ENCODE assay signal across 8 cellular contexts in genomic region chr3:42502429-42503250, GRCh38. TPM values are rescaled to one million over a fixed set of nuclear protein-coding genes. Genes with fewer than 3 reads are reported as not detected.
DNase-seq lines count a peak whose midpoint lies in the region; ATAC-seq and TF ChIP-seq lines count a peak whose summit lies in the region.

TSS of gene VIPR1 (plus strand) at chr3:42502643. CDS start at chr3:42502736, 93 bp downstream.

- H3K18ac ChIP-seq in IMR-90 (ENCODE audit: low read depth, low read length): no peak within 1 kb of the TSS

- TF ChIP-seq CTCF in IMR-90 (conservative IDR thresholded peaks at IDR 0.05; ENCODE audit: low read depth, low read length): no peak
- TF ChIP-seq CTCF in ovary (IDR thresholded peaks at IDR 0.05): no peak

- BruUV-seq in IMR-90 (replicated peaks; lab: Mats Ljungman, UMichigan): no TSS peak

- H3K14ac ChIP-seq in IMR-90 (replicated peaks; ENCODE audit: low read depth, low read length): no peak within 1 kb of the TSS

- no peak within 1 kb of the TSS for H3K56ac ChIP-seq in IMR-90 (ENCODE audit: extremely low read depth, insufficient read depth, low read length)

- CTCF ChIA-PET in IMR-90 (lab: Yijun Ruan, JAX): no interaction called here

- H2BK15ac ChIP-seq in IMR-90 (ENCODE audit: low read depth, low read length): no peak within 1 kb of the TSS

- POLR2A ChIA-PET in IMR-90 (lab: Charles Lee; ENCODE audit: unreplicated experiment): no interaction called here

- H2BK5ac ChIP-seq in IMR-90 (ENCODE audit: low read depth, low read length, poor library complexity, severe bottlenecking): no peak within 1 kb of the TSS

- H2AK5ac ChIP-seq in IMR-90 (ENCODE audit: low read depth, low read length): no peak within 1 kb of the TSS

- no peak within 1 kb of the TSS for H4K91ac ChIP-seq in IMR-90 (ENCODE audit: insufficient read depth, low read depth, low read length)

- no peak within 1 kb of the TSS for H3K9ac ChIP-seq in IMR-90 (ENCODE audit: low read depth, low read length)

- peak; percentile 29 for DNase-seq in DMS114 treated with DMSO at 0.1 percent for 48 hours (lab: John Stamatoyannopoulos, UW; ENCODE audit: unreplicated experiment)
- no peak for DNase-seq in IMR-90
- peak in 1 of 2 experiments; percentile 17 for DNase-seq in SJSA1 (ENCODE audit: low read depth in 1 of 2, low spot score in 2 of 2)
- DNase-seq in activated naive CD4-positive, alpha-beta T cell (lab: John Stamatoyannopoulos, UW): peak; percentile 72 to 96 (median 87)
- DNase-seq in Right ventricle myocardium inferior (ENCODE audit: missing footprints): peak; percentile 81
- DNase-seq in ovary: peak in 3 of 5 donors; percentile 36 to 61 (median 45)

- TF ChIP-seq POLR2A in IMR-90 (IDR thresholded peaks at IDR 0.05; ENCODE audit: low read depth, low read length): no peak
- TF ChIP-seq POLR2A in ovary (IDR thresholded peaks at IDR 0.05): no peak

- TF ChIP-seq RAD21 in IMR-90 (IDR thresholded peaks at IDR 0.05; ENCODE audit: low read length): no peak

- H3K23ac ChIP-seq in IMR-90 (ENCODE audit: low read depth, low read length): no peak within 1 kb of the TSS

- TF ChIP-seq EP300 in ovary (IDR thresholded peaks at IDR 0.05): no peak

- ATAC-seq in GM21526 (IDR thresholded peaks at IDR 0.05; ENCODE audit: low FRiP score, unreplicated experiment): peak; percentile 93
- peak; percentile 43 for ATAC-seq in IMR-90 (ENCODE audit: low read depth)
- ATAC-seq in Right ventricle myocardium inferior: peak; percentile 88

- H3K79me1 ChIP-seq in IMR-90 (ENCODE audit: low read depth in 1 of 2, low read length in 2 of 2): no peaks in the 10 kb centered on the region

- no peak within 1 kb of the TSS for H3K4ac ChIP-seq in IMR-90 (ENCODE audit: low read depth, low read length)

- no peaks in the 10 kb centered on the region for H4K20me1 ChIP-seq in IMR-90 (ENCODE audit: insufficient read depth, low read length)

- H2AFZ ChIP-seq in IMR-90 (replicated peaks; ENCODE audit: low read length, poor library complexity): peak within 1 kb of the TSS; percentile 81

- no peak within 1 kb of the TSS for H3K27ac ChIP-seq in IMR-90 (ENCODE audit: insufficient read depth, low read length)
- H3K27ac ChIP-seq in SJSA1: no peak within 1 kb of the TSS
- no peak within 1 kb of the TSS for H3K27ac ChIP-seq in ovary
- no peak within 1 kb of the TSS for H3K27ac ChIP-seq in thymus (ENCODE audit: low read depth)

- no peak within 1 kb of the TSS for H2BK120ac ChIP-seq in IMR-90 (ENCODE audit: low read depth, low read length)

- H4K5ac ChIP-seq in IMR-90 (ENCODE audit: low read depth, low read length): no peak within 1 kb of the TSS

- no peaks in the 10 kb centered on the region for H3K36me3 ChIP-seq in IMR-90 (ENCODE audit: control insufficient read depth, insufficient read depth, low read length)
- no peaks in the 10 kb centered on the region for H3K36me3 ChIP-seq in SJSA1
- H3K36me3 ChIP-seq in ovary: no peaks in the 10 kb centered on the region
- no peaks in the 10 kb centered on the region for H3K36me3 ChIP-seq in thymus (ENCODE audit: control insufficient read depth, insufficient read depth)

- dilution Hi-C loops in IMR-90 (cut with HindIII; ENCODE audit: low sequenced_read_pairs, unreplicated experiment): no loop called here

- intact Hi-C loops in IMR-90 (cut with micrococcal nuclease) (no loop called here), Right ventricle myocardium inferior (cut with DNase I) (loop anchor here (2.0 kb wide), 1 partner anchor 36 kb away; no protein-coding TSS in a partner anchor), ovary (cut with DNase I) (no loop called here)

- H3K4me1 ChIP-seq in IMR-90 (ENCODE audit: control insufficient read depth, insufficient read depth, low read length): no peaks in the 10 kb centered on the region
- H3K4me1 ChIP-seq in SJSA1 (replicated peaks): peaks cover 9% of the 10 kb centered on the region
- peaks cover 2% of the 10 kb centered on the region for H3K4me1 ChIP-seq in ovary (ENCODE audit: insufficient read depth)
- peaks cover 4% of the 10 kb centered on the region for H3K4me1 ChIP-seq in thymus (ENCODE audit: control insufficient read depth, insufficient read depth, low read length)

- no peak within 1 kb of the TSS for H2BK20ac ChIP-seq in IMR-90 (ENCODE audit: low read depth, low read length)

- no peak within 1 kb of the TSS for H3K4me2 ChIP-seq in IMR-90 (ENCODE audit: low read depth, low read length)

- H3K9me1 ChIP-seq in IMR-90 (ENCODE audit: insufficient read depth, low read length): no peaks in the 10 kb centered on the region

- H4K8ac ChIP-seq in IMR-90 (ENCODE audit: low read depth in 2 of 2, low read length in 2 of 2): no peak within 1 kb of the TSS

- H3K27me3 ChIP-seq in IMR-90 (ENCODE audit: control insufficient read depth, insufficient read depth, low read length) (peaks cover 60% of the 10 kb centered on the region), SJSA1 (replicated peaks) (peaks cover 13% of the 10 kb centered on the region), ovary (no peaks in the 10 kb centered on the region), thymus (ENCODE audit: control insufficient read depth, insufficient read depth) (peaks cover 27% of the 10 kb centered on the region)

- 8% methylated on average over 6 of the region's 69 CpGs; no CpG with 5 or more reads in 1 of the 2 experiments for WGBS in IMR-90 (ENCODE audit: extremely low coverage in 2 of 2, insufficient read length in 1 of 2), 2 experiments
- WGBS in ovary, 3 donors: 6 to 16% (median 11%) methylated on average over 32 to 69 of the region's 69 CpGs
- WGBS in thymus: 15% methylated on average over 69 of the region's 69 CpGs

- no peak within 1 kb of the TSS for H2AK9ac ChIP-seq in IMR-90 (replicated peaks; ENCODE audit: low read depth, low read length, poor library complexity)

- no peaks in the 10 kb centered on the region for H3K9me3 ChIP-seq in IMR-90 (ENCODE audit: control insufficient read depth, insufficient read depth, low read length)
- no peaks in the 10 kb centered on the region for H3K9me3 ChIP-seq in SJSA1 (replicated peaks)
- H3K9me3 ChIP-seq in ovary: no peaks in the 10 kb centered on the region
- H3K9me3 ChIP-seq in thymus (ENCODE audit: control insufficient read depth): no peaks in the 10 kb centered on the region

- no peak within 1 kb of the TSS for H3K4me3 ChIP-seq in IMR-90 (ENCODE audit: insufficient read depth, low read depth, low read length)
- H3K4me3 ChIP-seq in SJSA1: peak within 1 kb of the TSS; percentile 13; the same call in 1 of the 2 replicates
- peak within 1 kb of the TSS; percentile 29 for H3K4me3 ChIP-seq in ovary
- peak within 1 kb of the TSS; percentile 46 for H3K4me3 ChIP-seq in thymus (ENCODE audit: low read length)

- in situ Hi-C loops in IMR-90 (cut with MboI; ENCODE audit: low sequenced_read_pairs): no loop called here

TF ChIP-seq in IMR-90, 13 proteins besides CTCF, POLR2A, EP300 and RAD21:
- TF ChIP-seq MAZ (IDR thresholded peaks at IDR 0.05; ENCODE audit: borderline replicate concordance, low read depth, low read length) (no peak), CEBPB (IDR thresholded peaks at IDR 0.05; ENCODE audit: low read depth, low read length) (no peak), FOS (IDR thresholded peaks at IDR 0.05; ENCODE audit: low read depth, low read length) (no peak), SMC3 (IDR thresholded peaks at IDR 0.05; ENCODE audit: low read depth, low read length) (no peak), RFX5 (IDR thresholded peaks at IDR 0.05; ENCODE audit: low read depth, low read length) (no peak), CHD1 (IDR thresholded peaks at IDR 0.05; ENCODE audit: low read depth, low read length) (no peak), BHLHE40 (IDR thresholded peaks at IDR 0.05; ENCODE audit: low read depth, low read length) (no peak), USF2 (IDR thresholded peaks at IDR 0.05; ENCODE audit: low read depth, low read length) (no peak), RCOR1 (IDR thresholded peaks at IDR 0.05; ENCODE audit: insufficient replicate concordance, low read length) (no peak), MXI1 (IDR thresholded peaks at IDR 0.05; ENCODE audit: borderline replicate concordance, low read depth, low read length) (no peak), MAFK (IDR thresholded peaks at IDR 0.05; ENCODE audit: low read depth, low read length) (no peak), ELK1 (IDR thresholded peaks at IDR 0.05; ENCODE audit: borderline replicate concordance, low read depth, low read length) (no peak), NFE2L2 (IDR thresholded peaks at IDR 0.05; ENCODE audit: low read depth, low read length) (no peak)

RNA-seq across cellular contexts. Expression of gene VIPR1, which starts in this region (rescaled TPM):
- total RNA-seq in IMR-90 (2012; rRNA removed) (not detected in 2 replicates), Right ventricle myocardium inferior (2.1 TPM), ovary (1 to 10 TPM in 2 of 7 donors, under 1 TPM in 5; 0.12 to 2.0 (median 0.25) TPM)
- polyA plus RNA-seq in IMR-90 (2012; rRNA removed) (not detected in 2 replicates), ovary (1 to 10 TPM in 1 of 2 donors, under 1 TPM in 1; 0.47 to 2.2 TPM), thymus (4.4 TPM)
- not detected in 2 replicates for polyA plus RNA-seq in IMR-90 (2012; cell fraction: cytosol; rRNA removed)
- polyA plus RNA-seq in IMR-90 (2012; cell fraction: nucleus; rRNA removed; ENCODE audit: low replicate concordance): not detected in 2 replicates
- total RNA-seq in SJSA1 (2014; rRNA removed; shearing (Covaris generic)): not detected in 2 replicates

Comparison
In these comparisons a context has a peak if more than half of its experiments do, and no peak if none do; other contexts are left out.
1. Peak in ATAC-seq in IMR-90; RNA of the gene not detected or under 1 TPM.
2. ATAC-seq: peak in every context shown above with its lines; median percentile 93 in GM21526; 88 in Right ventricle myocardium inferior; 43 in IMR-90.